16 cellular contexts compared by ENCODE assay signal in genomic region chr9:74950456-74950855, GRCh38. TPM values are rescaled to one million over a fixed set of nuclear protein-coding genes. Genes with fewer than 3 reads are reported as not detected.
DNase-seq lines count a peak whose midpoint lies in the region; ATAC-seq and TF ChIP-seq lines count a peak whose summit lies in the region.
"Had no signal": no experiment of that assay in that cellular context is flagged by ENCODE, and none has a peak within 500 bp of the region (broad histone marks: within the 10 kb centered on the region; RNA-seq: fewer than 3 reads in every experiment).

No MANE protein-coding gene starts in this region.

- no peaks in the 10 kb centered on the region for H3K9me2 ChIP-seq in OCI-LY7 (ENCODE audit: insufficient read depth, low read length)

- H3K9ac ChIP-seq in BLaER1 = no peak overlapping the region
- H3K9ac ChIP-seq in iPS-20b (ENCODE audit: low read depth, low read length) = no peak overlapping the region

- H3K4me1 ChIP-seq in BLaER1 = peaks cover 55% of the 10 kb centered on the region
- H3K4me1 ChIP-seq in OCI-LY7 (ENCODE audit: insufficient read depth, low read length, poor library complexity, severe bottlenecking) = peaks cover 32% of the 10 kb centered on the region
- H3K4me1 ChIP-seq in iPS-20b (ENCODE audit: insufficient read depth, low read length) = 0 out of 2 replicates have a peak, but pooled peaks cover 6% of the 10 kb centered on the region
- H3K4me1 ChIP-seq: thyroid gland had no signal

- TSS peak; percentile 61 for BruUV-seq in OCI-LY7 (replicated peaks; lab: Mats Ljungman, UMichigan)

- no peaks in the 10 kb centered on the region for H3K27me3 ChIP-seq in BLaER1
- no peaks in the 10 kb centered on the region for H3K27me3 ChIP-seq in iPS-20b (ENCODE audit: insufficient read depth, low read length)
- H3K27me3 ChIP-seq: esophagus squamous epithelium, thyroid gland had no signal

- H3K4me2 ChIP-seq in BLaER1 (peak overlapping the region; percentile 80), OCI-LY7 (ENCODE audit: low read length) (peak overlapping the region; percentile 90)

- H3K4me3 ChIP-seq in AG10803 (ENCODE audit: low read length) = no peak overlapping the region
- no peak overlapping the region for H3K4me3 ChIP-seq in BLaER1
- H3K4me3 ChIP-seq in OCI-LY7 (ENCODE audit: low read depth, low read length, poor library complexity, severe bottlenecking) = peak overlapping the region; percentile 90
- H3K4me3 ChIP-seq in iPS-20b (ENCODE audit: low read length) = peak overlapping the region; percentile 10; the same call in 1 of the 2 replicates
- H3K4me3 ChIP-seq: thyroid gland had no signal

- peaks cover 53% of the 10 kb centered on the region for H3K79me2 ChIP-seq in OCI-LY7 (ENCODE audit: insufficient read depth, low read depth, low read length)

- peak; percentile 22 for DNase-seq in AG10803 (ENCODE audit: low read depth)
- DNase-seq in OCI-LY7 (ENCODE audit: low spot score) = no peak
- DNase-seq in DMS 273 (lab: John Stamatoyannopoulos, UW; ENCODE audit: unreplicated experiment) = no peak
- DNase-seq: activated CD4-positive, CD25-positive, alpha-beta regulatory T cell treated with anti-CD3 and anti-CD28 coated beads, Interleukin-2, amount 50 U/mL, for 72 hours; esophagus squamous epithelium; HFFc6; mesenchymal stem cell; naive thymus-derived CD8-positive, alpha-beta T cell; NCI-H146; NCI-H2227 treated with DMSO at 0.1 percent for 48 hours; thyroid gland had no signal

- H3K9me3 ChIP-seq in BLaER1 (no peaks in the 10 kb centered on the region), OCI-LY7 (ENCODE audit: low read length) (no peaks in the 10 kb centered on the region), iPS-20b (ENCODE audit: insufficient read depth, low read depth, low read length) (no peaks in the 10 kb centered on the region)
- H3K9me3 ChIP-seq: esophagus squamous epithelium, thyroid gland had no signal

- H3K36me3 ChIP-seq in BLaER1 = peaks cover 4% of the 10 kb centered on the region; the same call in 1 of the 2 replicates
- H3K36me3 ChIP-seq in OCI-LY7 (ENCODE audit: insufficient read depth, low read length) = peaks cover 37% of the 10 kb centered on the region
- H3K36me3 ChIP-seq in iPS-20b (ENCODE audit: insufficient read depth, low read depth, low read length) = no peaks in the 10 kb centered on the region
- H3K36me3 ChIP-seq: esophagus squamous epithelium, thyroid gland had no signal

- no peak overlapping the region for H2AFZ ChIP-seq in OCI-LY7 (ENCODE audit: low read length)

- no peak overlapping the region for H3K27ac ChIP-seq in BLaER1
- H3K27ac ChIP-seq in OCI-LY7 (ENCODE audit: low read depth, low read length, poor library complexity, severe bottlenecking) = no peak overlapping the region
- H3K27ac ChIP-seq in iPS-20b (ENCODE audit: low read length) = no peak overlapping the region
- H3K27ac ChIP-seq: thyroid gland had no signal

- no peak for ATAC-seq in GM18861 (IDR thresholded peaks at IDR 0.05; ENCODE audit: unreplicated experiment)
- no peak for ATAC-seq in HG03159 (IDR thresholded peaks at IDR 0.05; ENCODE audit: unreplicated experiment)
- ATAC-seq: naive thymus-derived CD8-positive, alpha-beta T cell; Right ventricle myocardium inferior had no signal

- CTCF ChIA-PET in OCI-LY7 (lab: Charles Lee; ENCODE audit: unreplicated experiment) = no interaction called here

- POLR2A ChIA-PET in OCI-LY7 (lab: Charles Lee) = interaction anchor here (0.6 to 7.2 kb wide), 10 partner anchors 8 to 1599 kb away, joined by 3 to 78 read pairs (median 4); partner anchors contain the start of genes CARNMT1, NMRK1 and OSTF1

- TF ChIP-seq CTCF in AG10803 (conservative IDR thresholded peaks at IDR 0.05; ENCODE audit: low read length) (no peak), OCI-LY7 (conservative IDR thresholded peaks at IDR 0.05; ENCODE audit: low read length) (no peak)

- intact Hi-C loops in OCI-LY7 (cut with micrococcal nuclease; ENCODE audit: unreplicated experiment) = loop anchor here (5.0 to 10.0 kb wide), 2 partner anchors 178 to 1444 kb away; partner anchors contain the start of gene RFK

- H4K20me1 ChIP-seq in BLaER1 (no peaks in the 10 kb centered on the region), OCI-LY7 (ENCODE audit: insufficient read depth, low read length) (peaks cover 17% of the 10 kb centered on the region)

RNA-seq across cellular contexts. Expression of gene C9orf40, which starts 2.3 kb away (rescaled TPM):
- 16.2 and 19.8 TPM in 2 replicates for total RNA-seq in OCI-LY7 (2014; rRNA removed; shearing (Covaris generic))
- 39.8 and 41.3 TPM in 2 replicates for total RNA-seq in OCI-LY7 (2022)

Comparison
In these comparisons a context has a peak if more than half of its experiments do, and no peak if none do; other contexts are left out.
1. H3K4me3 ChIP-seq: peak in OCI-LY7 (single experiment) and iPS-20b (single experiment); none in AG10803 (single experiment) and BLaER1 (single experiment).